Comparison of ENCODE assay signal across 15 cellular contexts in the genomic region with DNA sequence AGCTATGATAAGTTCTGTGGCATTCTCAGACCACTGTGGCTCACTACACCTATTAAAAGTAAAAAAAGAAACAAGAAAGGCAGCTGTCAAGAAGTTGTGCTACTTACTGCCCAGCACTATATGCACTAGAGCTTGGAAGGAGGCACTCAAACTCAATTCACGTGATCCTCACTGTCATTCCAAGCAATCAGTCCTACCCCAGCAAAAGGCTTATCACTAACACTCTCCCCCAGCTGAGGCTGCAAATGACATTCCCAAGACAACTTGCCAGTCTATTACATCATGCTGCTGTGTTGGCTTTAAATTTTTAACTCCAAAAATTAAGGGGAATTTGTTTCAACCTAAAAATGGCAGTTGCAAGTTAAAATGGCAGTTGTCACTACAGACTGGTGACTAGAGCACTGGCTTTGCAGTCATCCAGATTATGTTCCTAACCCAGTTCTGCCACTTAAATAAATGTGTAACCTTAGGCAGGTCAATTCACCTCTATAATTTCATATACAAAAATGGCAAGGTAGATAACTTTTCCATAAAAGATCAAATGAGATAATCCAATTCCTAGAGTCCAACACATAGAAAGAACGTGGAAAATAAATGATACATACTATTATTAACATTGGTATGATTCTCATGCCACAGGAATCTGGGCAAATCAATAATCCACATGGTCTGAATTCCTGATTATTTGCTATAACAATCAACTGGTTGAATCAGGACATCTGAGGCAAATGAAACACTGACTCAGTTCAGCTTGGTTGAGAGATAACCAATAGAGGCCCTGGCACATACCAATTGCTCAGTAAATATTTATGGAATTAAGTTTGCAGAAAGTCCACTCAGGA. TPM values are rescaled to one million over a fixed set of nuclear protein-coding genes. Genes with fewer than 3 reads are reported as not detected.
A peak's percentile ranks its signal among the peaks of the same experiment; 100 is the strongest.
DNase-seq lines count a peak whose midpoint lies in the region; ATAC-seq, FAIRE-seq and TF ChIP-seq lines count a peak whose summit lies in the region.
"Had no signal": no experiment of that assay in that cellular context is flagged by ENCODE, and none has a peak within 500 bp of the region (broad histone marks: within the 10 kb centered on the region; RNA-seq: fewer than 3 reads in every experiment).

No MANE protein-coding gene starts in this region.

- H3K4me1 ChIP-seq in Caco-2 (peaks cover 38% of the 10 kb centered on the region), mesodermal cell (ENCODE audit: control insufficient read depth, insufficient read depth, low read length, poor library complexity, severe bottlenecking) (peaks cover 13% of the 10 kb centered on the region)
- peaks cover 24 to 29% of the 10 kb centered on the region in 2 donors for H3K4me1 ChIP-seq in naive thymus-derived CD4-positive, alpha-beta T cell (ENCODE audit: control insufficient read depth in 2 of 2, insufficient read depth in 2 of 2, low read length in 2 of 2)

- H3K36me3 Mint-ChIP-seq in Caco-2 (ENCODE audit: insufficient read depth, unreplicated experiment) = no peaks in the 10 kb centered on the region
- H3K36me3 Mint-ChIP-seq in naive thymus-derived CD4-positive, alpha-beta T cell = no peaks in the 10 kb centered on the region
- H3K36me3 Mint-ChIP-seq: CD8-positive, alpha-beta T cell had no signal

- peak overlapping the region; percentile 74 for H3K27ac ChIP-seq in mesodermal cell (ENCODE audit: low read depth, low read length, severe bottlenecking)
- H3K27ac ChIP-seq in naive thymus-derived CD4-positive, alpha-beta T cell (ENCODE audit: low read depth, low read length) = no peak overlapping the region
- H3K27ac ChIP-seq: parathyroid adenoma had no signal

- H3K4me3 Mint-ChIP-seq in Caco-2 (ENCODE audit: unreplicated experiment) = peak overlapping the region; percentile 6
- no peak overlapping the region for H3K4me3 Mint-ChIP-seq in naive thymus-derived CD4-positive, alpha-beta T cell
- H3K4me3 Mint-ChIP-seq: CD8-positive, alpha-beta T cell; central memory CD8-positive, alpha-beta T cell had no signal

- H3K27me3 ChIP-seq in Caco-2 (replicated peaks; ENCODE audit: control insufficient read depth, insufficient read depth, low read length) = no peaks in the 10 kb centered on the region
- no peaks in the 10 kb centered on the region for H3K27me3 ChIP-seq in naive thymus-derived CD4-positive, alpha-beta T cell (ENCODE audit: control insufficient read depth in 2 of 2, insufficient read depth in 2 of 2, low read length in 2 of 2)

- POLR2A ChIA-PET in Caco-2 (lab: Charles Lee) = no interaction called here
- POLR2A ChIA-PET in naive thymus-derived CD4-positive, alpha-beta T cell (lab: Charles Lee) = interaction anchor here (1.6 kb wide), 1 partner anchor 9 kb away, joined by 4 read pairs; no protein-coding TSS in a partner anchor

- intact Hi-C loops in Caco-2 (cut with micrococcal nuclease; ENCODE audit: unreplicated experiment) = no loop called here
- intact Hi-C loops in naive thymus-derived CD4-positive, alpha-beta T cell (cut with micrococcal nuclease) = no loop called here

- H3K9me3 Mint-ChIP-seq in Caco-2 (ENCODE audit: unreplicated experiment) = no peaks in the 10 kb centered on the region
- H3K9me3 Mint-ChIP-seq in naive thymus-derived CD4-positive, alpha-beta T cell = no peaks in the 10 kb centered on the region
- H3K9me3 Mint-ChIP-seq: CD8-positive, alpha-beta T cell; central memory CD8-positive, alpha-beta T cell had no signal

- DNase-seq in Caco-2 = peak in 1 of 2 experiments; percentile 43
- peak; percentile 12 for DNase-seq in RCC 7860 (ENCODE audit: low spot score)
- peak; percentile 61 for DNase-seq in epithelial cell of esophagus (ENCODE audit: low read depth)
- DNase-seq in DMS153 (lab: John Stamatoyannopoulos, UW) = no peak
- no peak for DNase-seq in naive thymus-derived CD4-positive, alpha-beta T cell
- DNase-seq: activated CD4-positive, alpha-beta T cell treated with anti-CD3 and anti-CD28 coated beads, Interleukin-2, amount 50 U/mL, for 48 hours; CD8-positive, alpha-beta T cell; H7; NCI-H2081; SHP77 had no signal

- no peaks in the 10 kb centered on the region for H3K36me3 ChIP-seq in Caco-2 (ENCODE audit: control insufficient read depth, insufficient read depth, low read length)
- no peaks in the 10 kb centered on the region for H3K36me3 ChIP-seq in mesodermal cell (ENCODE audit: control insufficient read depth, insufficient read depth, low read length)
- no peaks in the 10 kb centered on the region for H3K36me3 ChIP-seq in naive thymus-derived CD4-positive, alpha-beta T cell (ENCODE audit: control insufficient read depth in 2 of 3, insufficient read depth in 3 of 3, low read length in 3 of 3)

- TF ChIP-seq CTCF in Caco-2 (IDR thresholded peaks at IDR 0.05; ENCODE audit: insufficient read depth in 1 of 2, low read depth in 1 of 2, low read length in 1 of 2, severe bottlenecking in 1 of 2, unreplicated experiment in 1 of 2) = no peak
- no peak for TF ChIP-seq CTCF in epithelial cell of esophagus (IDR thresholded peaks at IDR 0.05; ENCODE audit: insufficient read depth, low read depth, low read length, missing control alignments)

- BruUV-seq in Caco-2 (replicated peaks; lab: Mats Ljungman, UMichigan) = no TSS peak

- H3K9me3 ChIP-seq in Caco-2 (no peaks in the 10 kb centered on the region), mesodermal cell (ENCODE audit: control insufficient read depth, low read length) (no peaks in the 10 kb centered on the region)
- no peaks in the 10 kb centered on the region for H3K9me3 ChIP-seq in naive thymus-derived CD4-positive, alpha-beta T cell (ENCODE audit: control insufficient read depth in 2 of 3, low read length in 3 of 3)

- peaks cover 27% of the 10 kb centered on the region for H3K4me1 Mint-ChIP-seq in Caco-2 (ENCODE audit: low read depth, unreplicated experiment)
- peaks cover 21 to 81% (median 65%) of the 10 kb centered on the region in 7 donors for H3K4me1 Mint-ChIP-seq in naive thymus-derived CD4-positive, alpha-beta T cell

- H3K27ac Mint-ChIP-seq in Caco-2 (ENCODE audit: unreplicated experiment) = peak overlapping the region; percentile 57
- H3K27ac Mint-ChIP-seq in naive thymus-derived CD4-positive, alpha-beta T cell = peak overlapping the region in 1 of 9 donors; percentile 3
- H3K27ac Mint-ChIP-seq: CD8-positive, alpha-beta T cell had no signal

- CTCF ChIA-PET in Caco-2 (lab: Charles Lee) = interaction anchor here (1.1 kb wide), 2 partner anchors 8 to 53 kb away, joined by 4 read pairs; partner anchors contain the start of gene FBXW11
- CTCF ChIA-PET in naive thymus-derived CD4-positive, alpha-beta T cell (lab: Charles Lee) = no interaction called here

- H3K4me3 ChIP-seq in Caco-2 (ENCODE audit: low read depth, low read length) (no peak overlapping the region), epithelial cell of esophagus (ENCODE audit: low read length) (no peak overlapping the region), mesodermal cell (ENCODE audit: extremely low read depth, insufficient read depth, low read length, poor library complexity, severe bottlenecking) (no peak overlapping the region)
- no peak overlapping the region for H3K4me3 ChIP-seq in naive thymus-derived CD4-positive, alpha-beta T cell (ENCODE audit: low read length)

- FAIRE-seq in RCC 7860 (lab: Jason Lieb, UNC) = peak; percentile 15

- no peak for ATAC-seq in GM19467 (IDR thresholded peaks at IDR 0.05; ENCODE audit: unreplicated experiment)
- no peak for ATAC-seq in GM18867 (IDR thresholded peaks at IDR 0.05; ENCODE audit: unreplicated experiment)
- ATAC-seq in naive thymus-derived CD4-positive, alpha-beta T cell = no peak
- ATAC-seq: CD8-positive, alpha-beta T cell had no signal

- WGBS in mesodermal cell (ENCODE audit: insufficient coverage in 2 of 2), 2 experiments = 67 to 71% methylated on average over 1 of the region's 2 CpGs

- no peaks in the 10 kb centered on the region for H3K27me3 Mint-ChIP-seq in Caco-2 (ENCODE audit: insufficient read depth, unreplicated experiment)
- H3K27me3 Mint-ChIP-seq in naive thymus-derived CD4-positive, alpha-beta T cell = no peaks in the 10 kb centered on the region
- H3K27me3 Mint-ChIP-seq: central memory CD8-positive, alpha-beta T cell had no signal

RNA-seq across cellular contexts. Expression of gene FBXW11, which starts 52.4 kb away (rescaled TPM):
- total RNA-seq in Caco-2 (2022) = 46.2 and 46.3 TPM in 2 replicates
- polyA plus RNA-seq in mesodermal cell (2013, experiment 1 of 2) = 45.6 TPM
- 42.0 TPM for polyA plus RNA-seq in mesodermal cell (2013, experiment 2 of 2)
- 10 to 100 TPM; 29.1 to 40.7 (median 33.6) TPM for total RNA-seq in naive thymus-derived CD4-positive, alpha-beta T cell
- polyA plus RNA-seq in naive thymus-derived CD4-positive, alpha-beta T cell = 10 to 100 TPM; 15.0 to 21.5 TPM

Comparison
In these comparisons a context has a peak if more than half of its experiments do, and no peak if none do; other contexts are left out.
1. DNase-seq: peak in RCC 7860 (single experiment) and epithelial cell of esophagus (single experiment); none in DMS153 (single experiment) and naive thymus-derived CD4-positive, alpha-beta T cell (0 of 9).